ENCODE assay signal across 33 cellular contexts in genomic region chr16:4748682-4749411, GRCh38. TPM values are rescaled to one million over a fixed set of nuclear protein-coding genes. Genes with fewer than 3 reads are reported as not detected.
DNase-seq lines count a peak whose midpoint lies in the region; ATAC-seq and TF ChIP-seq lines count a peak whose summit lies in the region.
"Had no signal": no experiment of that assay in that cellular context is flagged by ENCODE, and none has a peak within 500 bp of the region (broad histone marks: within the 10 kb centered on the region; RNA-seq: fewer than 3 reads in every experiment).

No MANE protein-coding gene starts in this region.

- H3K27ac Mint-ChIP-seq in activated naive CD4-positive, alpha-beta T cell treated with anti-CD3 and anti-CD28 coated beads, Interleukin-2, amount 10 ng/mL, durations not matched to agents 7 days and 5 days: peak overlapping the region; percentile 79
- peak overlapping the region in 1 of 2 donors; percentile 27 for H3K27ac Mint-ChIP-seq in activated naive CD4-positive, alpha-beta T cell treated with anti-CD3 and anti-CD28 coated beads, Interleukin-2, amount 50 U/mL, for 72 hours
- peak overlapping the region; percentile 60 for H3K27ac Mint-ChIP-seq in activated naive CD8-positive, alpha-beta T cell treated with anti-CD3 and anti-CD28 coated beads, Interleukin-2, amount 50 U/mL, for 24 hours
- H3K27ac Mint-ChIP-seq in neural progenitor cell: no peak overlapping the region
- H3K27ac Mint-ChIP-seq: activated B cell treated with CpG ODN at 0.5 μM for 24 hours had no signal

- no CpG with 5 or more reads among the region's 16 CpGs for WGBS in trophoblast cell (ENCODE audit: extremely low coverage, insufficient coverage, insufficient read length)

- H3K27ac ChIP-seq in HEK293 (ENCODE audit: extremely low read depth, low read depth, low read length) (no peak overlapping the region), neural progenitor cell (peak overlapping the region; percentile 50), trophoblast cell (ENCODE audit: low read depth, low read length) (no peak overlapping the region)
- H3K27ac ChIP-seq: A549, left ventricle myocardium inferior, PC-9, skin epidermis, upper lobe of left lung had no signal

- no peaks in the 10 kb centered on the region for H3K4me1 ChIP-seq in HEK293 (ENCODE audit: control insufficient read depth, insufficient read depth, low read length)
- H3K4me1 ChIP-seq in neural progenitor cell: peaks cover 20% of the 10 kb centered on the region
- no peaks in the 10 kb centered on the region for H3K4me1 ChIP-seq in trophoblast cell (ENCODE audit: control insufficient read depth in 1 of 2, insufficient read depth in 2 of 2, low read length in 2 of 2)
- H3K4me1 ChIP-seq: A549, left ventricle myocardium inferior, upper lobe of left lung had no signal

- H2AK5ac ChIP-seq in trophoblast cell (ENCODE audit: low read length): no peak overlapping the region

- no peaks in the 10 kb centered on the region for H3K9me3 Mint-ChIP-seq in activated naive CD4-positive, alpha-beta T cell treated with anti-CD3 and anti-CD28 coated beads, Interleukin-2, amount 10 ng/mL, durations not matched to agents 7 days and 5 days
- H3K9me3 Mint-ChIP-seq in activated naive CD4-positive, alpha-beta T cell treated with anti-CD3 and anti-CD28 coated beads, Interleukin-2, amount 50 U/mL, for 72 hours: no peaks in the 10 kb centered on the region
- H3K9me3 Mint-ChIP-seq in activated naive CD8-positive, alpha-beta T cell treated with anti-CD3 and anti-CD28 coated beads, Interleukin-2, amount 50 U/mL, for 24 hours: no peaks in the 10 kb centered on the region
- no peaks in the 10 kb centered on the region for H3K9me3 Mint-ChIP-seq in neural progenitor cell
- H3K9me3 Mint-ChIP-seq: activated B cell treated with CpG ODN at 0.5 μM for 24 hours had no signal

- TF ChIP-seq CTCF in HEK293 (tag by site-specific recombination; IDR thresholded peaks at IDR 0.05) (no peak), neural progenitor cell (IDR thresholded peaks at IDR 0.05) (no peak)

- H2BK5ac ChIP-seq in trophoblast cell (ENCODE audit: low read depth, low read length, poor library complexity): no peak overlapping the region

- H3K4ac ChIP-seq in trophoblast cell (ENCODE audit: low read depth, low read length): no peak overlapping the region

- DNase-seq in activated naive CD4-positive, alpha-beta T cell treated with anti-CD3 and anti-CD28 coated beads, Interleukin-2, amount 10 ng/mL, durations not matched to agents 7 days and 5 days: no peak
- no peak for DNase-seq in activated naive CD4-positive, alpha-beta T cell treated with anti-CD3 and anti-CD28 coated beads, Interleukin-2, amount 50 U/mL, for 72 hours (ENCODE audit: low spot score in 2 of 2)
- DNase-seq in activated naive CD8-positive, alpha-beta T cell treated with anti-CD3 and anti-CD28 coated beads, Interleukin-2, amount 50 U/mL, for 24 hours: no peak
- DNase-seq in neural progenitor cell (ENCODE audit: low spot score) (no peak), trophoblast cell (no peak)
- DNase-seq: activated B cell treated with CpG ODN at 0.5 μM for 24 hours; activated CD4-positive, alpha-beta T cell treated with anti-CD3 and anti-CD28 coated beads, Interleukin-2, amount 50 U/mL, for 4 hours; activated effector memory CD4-positive, alpha-beta T cell treated with anti-CD3 and anti-CD28 coated beads, Interleukin-2, amount 50 U/mL, for 16 hours; amygdala; effector CD4-positive, alpha-beta T cell; erythroblast; glutamatergic neuron; islet precursor cell; left ventricle myocardium inferior; NCI-H1105; NCI-H187 treated with DMSO at 0.1 percent for 48 hours; NCI-H2171 treated with DMSO at 0.1 percent for 48 hours; NCI-H524; PC-9; T1000 had no signal

- peaks cover 14% of the 10 kb centered on the region for H3K4me1 Mint-ChIP-seq in activated naive CD4-positive, alpha-beta T cell treated with anti-CD3 and anti-CD28 coated beads, Interleukin-2, amount 10 ng/mL, durations not matched to agents 7 days and 5 days
- H3K4me1 Mint-ChIP-seq in activated naive CD8-positive, alpha-beta T cell treated with anti-CD3 and anti-CD28 coated beads, Interleukin-2, amount 50 U/mL, for 24 hours: peaks cover 16% of the 10 kb centered on the region
- peaks cover 2% of the 10 kb centered on the region for H3K4me1 Mint-ChIP-seq in neural progenitor cell

- no peak overlapping the region for H2AFZ ChIP-seq in neural progenitor cell (replicated peaks)
- H2AFZ ChIP-seq in trophoblast cell (ENCODE audit: insufficient read depth, low read length, poor library complexity): no peak overlapping the region
- H2AFZ ChIP-seq: PC-9 had no signal

- H3K27me3 ChIP-seq in neural progenitor cell (no peaks in the 10 kb centered on the region), trophoblast cell (ENCODE audit: insufficient read depth, low read length) (no peaks in the 10 kb centered on the region)
- H3K27me3 ChIP-seq: upper lobe of left lung had no signal

- no peak overlapping the region for H3K4me3 Mint-ChIP-seq in activated naive CD4-positive, alpha-beta T cell treated with anti-CD3 and anti-CD28 coated beads, Interleukin-2, amount 10 ng/mL, durations not matched to agents 7 days and 5 days
- no peak overlapping the region for H3K4me3 Mint-ChIP-seq in activated naive CD8-positive, alpha-beta T cell treated with anti-CD3 and anti-CD28 coated beads, Interleukin-2, amount 50 U/mL, for 24 hours
- H3K4me3 Mint-ChIP-seq in neural progenitor cell: peak overlapping the region; percentile 24

- H3K79me2 ChIP-seq in neural progenitor cell (ENCODE audit: low read depth) (no peaks in the 10 kb centered on the region), trophoblast cell (ENCODE audit: control insufficient read depth, insufficient read depth, low read length, poor library complexity) (no peaks in the 10 kb centered on the region)

- no peak overlapping the region for H4K91ac ChIP-seq in trophoblast cell (ENCODE audit: low read depth, low read length)

- H3K79me1 ChIP-seq in trophoblast cell (ENCODE audit: low read length): no peaks in the 10 kb centered on the region

- H3K4me2 ChIP-seq in neural progenitor cell: no peak overlapping the region
- H3K4me2 ChIP-seq in trophoblast cell (ENCODE audit: low read length): no peak overlapping the region
- H3K4me2 ChIP-seq: A549, PC-9 had no signal

- H4K20me1 ChIP-seq in neural progenitor cell (ENCODE audit: low read depth): no peaks in the 10 kb centered on the region

- H3F3A ChIP-seq in neural progenitor cell (ENCODE audit: low read depth): peaks cover 30% of the 10 kb centered on the region

- H3K4me3 ChIP-seq in HEK293 (ENCODE audit: low read depth, low read length) (no peak overlapping the region), neural progenitor cell (no peak overlapping the region), trophoblast cell (ENCODE audit: low read depth, low read length) (no peak overlapping the region)
- H3K4me3 ChIP-seq: A549, left ventricle myocardium inferior, PC-9, skin epidermis, upper lobe of left lung had no signal

- POLR2A ChIA-PET in HEK293 (lab: Yijun Ruan, JAX): interaction anchor here (1.1 to 1.6 kb wide), 2 partner anchors 8 to 14 kb away, joined by 4 to 8 read pairs; partner anchors contain the start of genes ANKS3 and DNAAF8

- no peak overlapping the region for H3K9ac ChIP-seq in neural progenitor cell
- no peak overlapping the region for H3K9ac ChIP-seq in trophoblast cell (ENCODE audit: low read length)

- H3K36me3 Mint-ChIP-seq in activated naive CD4-positive, alpha-beta T cell treated with anti-CD3 and anti-CD28 coated beads, Interleukin-2, amount 10 ng/mL, durations not matched to agents 7 days and 5 days: peaks cover 6% of the 10 kb centered on the region
- H3K36me3 Mint-ChIP-seq in activated naive CD4-positive, alpha-beta T cell treated with anti-CD3 and anti-CD28 coated beads, Interleukin-2, amount 50 U/mL, for 72 hours: no peaks in the 10 kb centered on the region
- H3K36me3 Mint-ChIP-seq in activated naive CD8-positive, alpha-beta T cell treated with anti-CD3 and anti-CD28 coated beads, Interleukin-2, amount 50 U/mL, for 24 hours (ENCODE audit: low read depth): peaks cover 5% of the 10 kb centered on the region
- peaks cover 3% of the 10 kb centered on the region for H3K36me3 Mint-ChIP-seq in neural progenitor cell

- H3K18ac ChIP-seq in trophoblast cell (ENCODE audit: low read length): no peak overlapping the region

- no peak overlapping the region for H3K14ac ChIP-seq in trophoblast cell (ENCODE audit: low read length)

- no peak overlapping the region for H2BK12ac ChIP-seq in trophoblast cell (ENCODE audit: low read length)

- peaks cover 4 to 44% of the 10 kb centered on the region in 2 experiments; a peak in 2 of 3 replicates for H3K36me3 ChIP-seq in HEK293 (ENCODE audit: control insufficient read depth in 2 of 2, insufficient read depth in 1 of 2, low read length in 2 of 2)
- no peaks in the 10 kb centered on the region for H3K36me3 ChIP-seq in neural progenitor cell
- peaks cover 36 to 44% of the 10 kb centered on the region in 2 experiments for H3K36me3 ChIP-seq in trophoblast cell (ENCODE audit: control insufficient read depth in 1 of 2, insufficient read depth in 2 of 2, low read length in 2 of 2)

- H3K9me3 ChIP-seq in HEK293 (ENCODE audit: control insufficient read depth, insufficient read depth, low read depth, low read length): no peaks in the 10 kb centered on the region
- no peaks in the 10 kb centered on the region for H3K9me3 ChIP-seq in neural progenitor cell (ENCODE audit: low read depth)
- peaks cover 2% of the 10 kb centered on the region for H3K9me3 ChIP-seq in trophoblast cell (ENCODE audit: insufficient read depth, low read depth, low read length)
- H3K9me3 ChIP-seq: A549, left ventricle myocardium inferior, upper lobe of left lung had no signal

- H3K23ac ChIP-seq in trophoblast cell (ENCODE audit: low read length): no peak overlapping the region

- no peak overlapping the region for H4K8ac ChIP-seq in trophoblast cell (ENCODE audit: low read depth, low read length)

- no peaks in the 10 kb centered on the region for H3K27me3 Mint-ChIP-seq in activated naive CD4-positive, alpha-beta T cell treated with anti-CD3 and anti-CD28 coated beads, Interleukin-2, amount 10 ng/mL, durations not matched to agents 7 days and 5 days
- no peaks in the 10 kb centered on the region for H3K27me3 Mint-ChIP-seq in activated naive CD8-positive, alpha-beta T cell treated with anti-CD3 and anti-CD28 coated beads, Interleukin-2, amount 50 U/mL, for 24 hours
- H3K27me3 Mint-ChIP-seq in neural progenitor cell (ENCODE audit: insufficient read depth, low read depth): peaks cover 6% of the 10 kb centered on the region
- H3K27me3 Mint-ChIP-seq: activated B cell treated with CpG ODN at 0.5 μM for 24 hours had no signal

- CTCF ChIA-PET in activated naive CD4-positive, alpha-beta T cell treated with anti-CD3 and anti-CD28 coated beads, Interleukin-2, amount 10 ng/mL, durations not matched to agents 7 days and 5 days (lab: Charles Lee): no interaction called here
- CTCF ChIA-PET in HEK293 (lab: Yijun Ruan, JAX): no interaction called here

- no peak overlapping the region for H2BK120ac ChIP-seq in trophoblast cell (ENCODE audit: insufficient read depth, low read length, poor library complexity)

- no peak overlapping the region for H4K12ac ChIP-seq in trophoblast cell (ENCODE audit: low read depth, low read length)

- ATAC-seq in activated naive CD4-positive, alpha-beta T cell treated with anti-CD3 and anti-CD28 coated beads, Interleukin-2, amount 50 U/mL, for 72 hours: no peak
- no peak for ATAC-seq in activated naive CD8-positive, alpha-beta T cell treated with anti-CD3 and anti-CD28 coated beads, Interleukin-2, amount 50 U/mL, for 24 hours
- ATAC-seq in GM18498 (IDR thresholded peaks at IDR 0.05; ENCODE audit: unreplicated experiment) (no peak), HG03521 (IDR thresholded peaks at IDR 0.05; ENCODE audit: unreplicated experiment) (no peak)
- ATAC-seq: A549, Right ventricle myocardium inferior had no signal

RNA-seq across cellular contexts. Expression of gene DNAAF8, which starts 14.5 kb away (rescaled TPM):
- under 1 TPM in 1 of 2 donors, not detected in 1; 0.09 TPM for total RNA-seq in activated naive CD4-positive, alpha-beta T cell treated with anti-CD3 and anti-CD28 coated beads, Interleukin-2, amount 50 U/mL, for 72 hours
- total RNA-seq in neural progenitor cell (ENCODE audit: low replicate concordance): not detected in 2 replicates
- polyA plus RNA-seq in trophoblast cell (2013): 0.42 and 0.55 TPM in 2 replicates

RNA-seq across cellular contexts. Expression of gene ANKS3, which starts 14.8 kb away (rescaled TPM):
- total RNA-seq in activated naive CD4-positive, alpha-beta T cell treated with anti-CD3 and anti-CD28 coated beads, Interleukin-2, amount 50 U/mL, for 72 hours: 10 to 100 TPM; 19.4 to 21.5 TPM
- total RNA-seq in neural progenitor cell (ENCODE audit: low replicate concordance): 20.6 and 32.7 TPM in 2 replicates
- polyA plus RNA-seq in trophoblast cell (2013): 6.5 and 6.6 TPM in 2 replicates

RNA-seq across cellular contexts. Expression of gene ZNF500, which starts 18.1 kb away (rescaled TPM):
- 10 to 100 TPM; 10.2 to 12.2 TPM for total RNA-seq in activated naive CD4-positive, alpha-beta T cell treated with anti-CD3 and anti-CD28 coated beads, Interleukin-2, amount 50 U/mL, for 72 hours
- 4.2 and 17.9 TPM in 2 replicates for total RNA-seq in neural progenitor cell (ENCODE audit: low replicate concordance)
- polyA plus RNA-seq in trophoblast cell (2013): 5.0 and 5.6 TPM in 2 replicates

RNA-seq across cellular contexts. Expression of gene SEPTIN12, which starts 39.3 kb away (rescaled TPM):
- total RNA-seq in activated naive CD4-positive, alpha-beta T cell treated with anti-CD3 and anti-CD28 coated beads, Interleukin-2, amount 50 U/mL, for 72 hours: not detected
- total RNA-seq in neural progenitor cell (ENCODE audit: low replicate concordance): not detected in 2 replicates
- 0.27 and 0.42 TPM in 2 replicates for polyA plus RNA-seq in trophoblast cell (2013)
- total RNA-seq: activated B cell treated with CpG ODN at 0.5 μM for 24 hours, H4, left ventricle myocardium inferior, M059J, mesenteric fat pad, osteocyte, PC-9, Right ventricle myocardium inferior, subcutaneous adipose tissue, upper lobe of left lung had no signal
- polyA plus RNA-seq: BJ had no signal

RNA-seq across cellular contexts. Expression of gene SMIM22, which starts 46.3 kb away (rescaled TPM):
- total RNA-seq in activated naive CD4-positive, alpha-beta T cell treated with anti-CD3 and anti-CD28 coated beads, Interleukin-2, amount 50 U/mL, for 72 hours: not detected
- total RNA-seq in neural progenitor cell (ENCODE audit: low replicate concordance): not detected in 2 replicates
- not detected in 2 replicates for polyA plus RNA-seq in trophoblast cell (2013)
- total RNA-seq: activated B cell treated with CpG ODN at 0.5 μM for 24 hours, H4, left ventricle myocardium inferior, M059J, mesenteric fat pad, osteocyte, Right ventricle myocardium inferior, subcutaneous adipose tissue had no signal
- polyA plus RNA-seq: A549, BJ had no signal
